Comparison of ENCODE assay signal across 7 cellular contexts in genomic region chr18:3248670-3249359, GRCh38.
DNase-seq lines count a peak whose midpoint lies in the region; ATAC-seq and TF ChIP-seq lines count a peak whose summit lies in the region.

No MANE protein-coding gene starts in this region.

- DNase-seq in GM12864 (ENCODE audit: low read depth): peak; percentile 70
- DNase-seq in LoVo (ENCODE audit: low spot score): peak; percentile 78
- DNase-seq in activated naive CD4-positive, alpha-beta T cell treated with anti-CD3 and anti-CD28 coated beads, Interleukin-2, amount 10 ng/mL, durations not matched to agents 7 days and 5 days: peak; percentile 56
- no peak for DNase-seq in NCI-H1930 (lab: John Stamatoyannopoulos, UW)

- H3K4me1 Mint-ChIP-seq in activated naive CD4-positive, alpha-beta T cell treated with anti-CD3 and anti-CD28 coated beads, Interleukin-2, amount 10 ng/mL, durations not matched to agents 7 days and 5 days: peaks cover 50% of the 10 kb centered on the region
- H3K4me1 Mint-ChIP-seq in stimulated activated memory B cell treated with anti-CD40 and anti-IgM and Interleukin-4, amounts not matched to agents 10 μg/mL and 1 μg/mL and 100 μg/mL, for 72 hours: peaks cover 51% of the 10 kb centered on the region

- peak overlapping the region; percentile 88 for H3K4me3 Mint-ChIP-seq in activated naive CD4-positive, alpha-beta T cell treated with anti-CD3 and anti-CD28 coated beads, Interleukin-2, amount 10 ng/mL, durations not matched to agents 7 days and 5 days
- H3K4me3 Mint-ChIP-seq in stimulated activated memory B cell treated with anti-CD40 and anti-IgM and Interleukin-4, amounts not matched to agents 10 μg/mL and 1 μg/mL and 100 μg/mL, for 72 hours: peak overlapping the region; percentile 83

- H3K4me3 ChIP-seq in GM12864 (ENCODE audit: low read depth, low read length) (peak overlapping the region; percentile 92), iPS-11a (ENCODE audit: low read depth, low read length) (peak overlapping the region; percentile 80)

- ATAC-seq in stimulated activated memory B cell treated with anti-CD40 and anti-IgM and Interleukin-4, amounts not matched to agents 10 μg/mL and 1 μg/mL and 100 μg/mL, for 72 hours: no peak
- no peak for ATAC-seq in HG03520 (IDR thresholded peaks at IDR 0.05; ENCODE audit: unreplicated experiment)

- peaks cover 43% of the 10 kb centered on the region for H3K36me3 Mint-ChIP-seq in activated naive CD4-positive, alpha-beta T cell treated with anti-CD3 and anti-CD28 coated beads, Interleukin-2, amount 10 ng/mL, durations not matched to agents 7 days and 5 days
- H3K36me3 Mint-ChIP-seq in stimulated activated memory B cell treated with anti-CD40 and anti-IgM and Interleukin-4, amounts not matched to agents 10 μg/mL and 1 μg/mL and 100 μg/mL, for 72 hours: peaks cover 15% of the 10 kb centered on the region

- peaks cover 7% of the 10 kb centered on the region for H3K27me3 Mint-ChIP-seq in activated naive CD4-positive, alpha-beta T cell treated with anti-CD3 and anti-CD28 coated beads, Interleukin-2, amount 10 ng/mL, durations not matched to agents 7 days and 5 days
- H3K27me3 Mint-ChIP-seq in stimulated activated memory B cell treated with anti-CD40 and anti-IgM and Interleukin-4, amounts not matched to agents 10 μg/mL and 1 μg/mL and 100 μg/mL, for 72 hours: no peaks in the 10 kb centered on the region

- peak overlapping the region; percentile 99 for H3K27ac Mint-ChIP-seq in activated naive CD4-positive, alpha-beta T cell treated with anti-CD3 and anti-CD28 coated beads, Interleukin-2, amount 10 ng/mL, durations not matched to agents 7 days and 5 days
- H3K27ac Mint-ChIP-seq in stimulated activated memory B cell treated with anti-CD40 and anti-IgM and Interleukin-4, amounts not matched to agents 10 μg/mL and 1 μg/mL and 100 μg/mL, for 72 hours: peak overlapping the region; percentile 91

- CTCF ChIA-PET in activated naive CD4-positive, alpha-beta T cell treated with anti-CD3 and anti-CD28 coated beads, Interleukin-2, amount 10 ng/mL, durations not matched to agents 7 days and 5 days (lab: Charles Lee): interaction anchor here (0.9 to 3.7 kb wide), 9 partner anchors 12 to 418 kb away, joined by 3 to 27 read pairs (median 5); no protein-coding TSS in a partner anchor

- no peaks in the 10 kb centered on the region for H3K9me3 Mint-ChIP-seq in activated naive CD4-positive, alpha-beta T cell treated with anti-CD3 and anti-CD28 coated beads, Interleukin-2, amount 10 ng/mL, durations not matched to agents 7 days and 5 days
- H3K9me3 Mint-ChIP-seq in stimulated activated memory B cell treated with anti-CD40 and anti-IgM and Interleukin-4, amounts not matched to agents 10 μg/mL and 1 μg/mL and 100 μg/mL, for 72 hours: no peaks in the 10 kb centered on the region

- no peak for TF ChIP-seq CTCF in GM12864 (IDR thresholded peaks at IDR 0.05; ENCODE audit: low read depth, low read length, missing control alignments)

Comparison
In these comparisons a context has a peak if more than half of its experiments do, and no peak if none do; other contexts are left out.
1. DNase-seq: peak in GM12864 (single experiment), LoVo (single experiment) and activated naive CD4-positive, alpha-beta T cell treated with anti-CD3 and anti-CD28 coated beads, Interleukin-2, amount 10 ng/mL, durations not matched to agents 7 days and 5 days (single experiment); none in NCI-H1930 (0 of 2).